ENCODE assay signal across 2 cellular contexts in the genomic region with DNA sequence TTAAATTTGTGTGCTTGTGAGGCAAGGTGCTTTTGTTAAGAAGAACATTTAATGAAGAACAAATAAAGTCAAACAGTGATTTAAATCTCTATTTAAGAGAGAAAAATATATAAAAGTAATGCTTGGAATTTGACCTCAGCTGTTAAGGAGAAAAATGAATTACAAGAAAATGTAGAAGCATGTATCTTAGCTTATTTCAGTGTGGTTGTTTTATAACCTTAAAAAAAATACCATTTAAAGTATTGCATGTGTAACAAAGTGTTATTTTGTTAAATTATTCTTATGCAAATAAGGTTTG.
A peak's percentile ranks its signal among the peaks of the same experiment; 100 is the strongest.
TF ChIP-seq lines count a peak whose summit lies in the region.

No MANE protein-coding gene starts in this region.

TF ChIP-seq in SK-N-SH treated with all-trans-retinoic acid at 6 μM for 48 hours, 23 proteins besides CTCF, POLR2A, EP300 and RAD21 (continued from another document):
- TF ChIP-seq, protein P1, sequence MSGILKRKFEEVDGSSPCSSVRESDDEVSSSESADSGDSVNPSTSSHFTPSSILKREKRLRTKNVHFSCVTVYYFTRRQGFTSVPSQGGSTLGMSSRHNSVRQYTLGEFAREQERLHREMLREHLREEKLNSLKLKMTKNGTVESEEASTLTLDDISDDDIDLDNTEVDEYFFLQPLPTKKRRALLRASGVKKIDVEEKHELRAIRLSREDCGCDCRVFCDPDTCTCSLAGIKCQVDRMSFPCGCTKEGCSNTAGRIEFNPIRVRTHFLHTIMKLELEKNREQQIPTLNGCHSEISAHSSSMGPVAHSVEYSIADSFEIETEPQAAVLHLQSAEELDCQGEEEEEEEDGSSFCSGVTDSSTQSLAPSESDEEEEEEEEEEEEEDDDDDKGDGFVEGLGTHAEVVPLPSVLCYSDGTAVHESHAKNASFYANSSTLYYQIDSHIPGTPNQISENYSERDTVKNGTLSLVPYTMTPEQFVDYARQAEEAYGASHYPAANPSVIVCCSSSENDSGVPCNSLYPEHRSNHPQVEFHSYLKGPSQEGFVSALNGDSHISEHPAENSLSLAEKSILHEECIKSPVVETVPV (CRISPR knock-in tag; IDR thresholded peaks at IDR 0.05): peak; percentile 73; the same call in 1 of the 2 replicates

TF ChIP-seq in SK-N-SH, 30 proteins besides CTCF, POLR2A, EP300 and RAD21 (continued from another document):
- TF ChIP-seq, protein P2, sequence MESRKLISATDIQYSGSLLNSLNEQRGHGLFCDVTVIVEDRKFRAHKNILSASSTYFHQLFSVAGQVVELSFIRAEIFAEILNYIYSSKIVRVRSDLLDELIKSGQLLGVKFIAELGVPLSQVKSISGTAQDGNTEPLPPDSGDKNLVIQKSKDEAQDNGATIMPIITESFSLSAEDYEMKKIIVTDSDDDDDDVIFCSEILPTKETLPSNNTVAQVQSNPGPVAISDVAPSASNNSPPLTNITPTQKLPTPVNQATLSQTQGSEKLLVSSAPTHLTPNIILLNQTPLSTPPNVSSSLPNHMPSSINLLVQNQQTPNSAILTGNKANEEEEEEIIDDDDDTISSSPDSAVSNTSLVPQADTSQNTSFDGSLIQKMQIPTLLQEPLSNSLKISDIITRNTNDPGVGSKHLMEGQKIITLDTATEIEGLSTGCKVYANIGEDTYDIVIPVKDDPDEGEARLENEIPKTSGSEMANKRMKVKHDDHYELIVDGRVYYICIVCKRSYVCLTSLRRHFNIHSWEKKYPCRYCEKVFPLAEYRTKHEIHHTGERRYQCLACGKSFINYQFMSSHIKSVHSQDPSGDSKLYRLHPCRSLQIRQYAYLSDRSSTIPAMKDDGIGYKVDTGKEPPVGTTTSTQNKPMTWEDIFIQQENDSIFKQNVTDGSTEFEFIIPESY (IDR thresholded peaks at IDR 0.05; ENCODE audit: borderline replicate concordance, low read depth): no peak
- TF ChIP-seq FOXJ3 (CRISPR knock-in tag; IDR thresholded peaks at IDR 0.05) (no peak), CHD2 (IDR thresholded peaks at IDR 0.05; ENCODE audit: low read length, partially characterized antibody) (no peak), JUND (IDR thresholded peaks at IDR 0.05) (no peak)
